15 cellular contexts compared by ENCODE assay signal in genomic region chr16:57017251-57017650, GRCh38. TPM values are rescaled to one million over a fixed set of nuclear protein-coding genes. Genes with fewer than 3 reads are reported as not detected.
DNase-seq lines count a peak whose midpoint lies in the region; ATAC-seq, FAIRE-seq and TF ChIP-seq lines count a peak whose summit lies in the region.
"Had no signal": no experiment of that assay in that cellular context is flagged by ENCODE, and none has a peak within 500 bp of the region (broad histone marks: within the 10 kb centered on the region; RNA-seq: fewer than 3 reads in every experiment).

No MANE protein-coding gene starts in this region.

- WGBS in A549 (ENCODE audit: missing lambda C conversion rate), result 59% methylated on average over 1 of the region's 1 CpG

- peak overlapping the region; percentile 91 for H3K27ac Mint-ChIP-seq in activated T-helper 1 cell treated with anti-CD3 and anti-CD28 coated beads, Interleukin-12 subunit alpha, Interleukin-12 subunit beta, Interleukin-2, Interleukin-4 antibody, amounts not matched to agents 30 ng/mL and 10 ng/mL and 1 ng/mL, durations not matched to agents 14 hours and 24 hours and 36 hours

- H3K4me3 ChIP-seq in A549 (no peak overlapping the region), fibroblast of pulmonary artery (replicated peaks; ENCODE audit: low read depth, low read length) (no peak overlapping the region)
- H3K4me3 ChIP-seq: heart right ventricle, left lung had no signal

- FAIRE-seq in A549 (lab: Jason Lieb, UNC), result no peak
- FAIRE-seq: GM12891 had no signal

- DNase-seq in A549 (ENCODE audit: low read depth in 1 of 2, low spot score in 1 of 2) (peak in 1 of 2 experiments; percentile 25), ELR (ENCODE audit: low read depth) (peak; percentile 87), fibroblast of pulmonary artery (ENCODE audit: low read depth) (peak; percentile 69), iPS-NIHi7 (ENCODE audit: extremely low spot score) (no peak), SK-N-DZ (ENCODE audit: low spot score) (no peak)
- DNase-seq in activated T-helper 1 cell treated with anti-CD3 and anti-CD28 coated beads, Interleukin-12 subunit alpha, Interleukin-12 subunit beta, Interleukin-2, Interleukin-4 antibody, amounts not matched to agents 30 ng/mL and 10 ng/mL and 1 ng/mL, durations not matched to agents 14 hours and 24 hours and 36 hours (ENCODE audit: low spot score), result no peak
- DNase-seq: DND-41; heart right ventricle; left lung; NCI-H2029; nephron progenitor cell; stimulated activated naive CD4-positive, alpha-beta T cell treated with Interleukin-2 at 50 U/mL for 16 hours had no signal

- no peak overlapping the region for H3K4me2 ChIP-seq in A549

- peak overlapping the region; percentile 41 for H3K4me3 Mint-ChIP-seq in activated T-helper 1 cell treated with anti-CD3 and anti-CD28 coated beads, Interleukin-12 subunit alpha, Interleukin-12 subunit beta, Interleukin-2, Interleukin-4 antibody, amounts not matched to agents 30 ng/mL and 10 ng/mL and 1 ng/mL, durations not matched to agents 14 hours and 24 hours and 36 hours
- H3K4me3 Mint-ChIP-seq: nephron progenitor cell had no signal

- H3K4me1 Mint-ChIP-seq in activated T-helper 1 cell treated with anti-CD3 and anti-CD28 coated beads, Interleukin-12 subunit alpha, Interleukin-12 subunit beta, Interleukin-2, Interleukin-4 antibody, amounts not matched to agents 30 ng/mL and 10 ng/mL and 1 ng/mL, durations not matched to agents 14 hours and 24 hours and 36 hours (ENCODE audit: low read depth), result peaks cover 75% of the 10 kb centered on the region
- H3K4me1 Mint-ChIP-seq: nephron progenitor cell had no signal

- no peaks in the 10 kb centered on the region for H3K9me3 Mint-ChIP-seq in activated T-helper 1 cell treated with anti-CD3 and anti-CD28 coated beads, Interleukin-12 subunit alpha, Interleukin-12 subunit beta, Interleukin-2, Interleukin-4 antibody, amounts not matched to agents 30 ng/mL and 10 ng/mL and 1 ng/mL, durations not matched to agents 14 hours and 24 hours and 36 hours
- H3K9me3 Mint-ChIP-seq: nephron progenitor cell had no signal

- H3K9me3 ChIP-seq in A549, result no peaks in the 10 kb centered on the region
- H3K9me3 ChIP-seq: left lung had no signal

- no peak for TF ChIP-seq POLR2A in A549 (IDR thresholded peaks at IDR 0.05; ENCODE audit: low read length)

- TF ChIP-seq EP300 in A549 (IDR thresholded peaks at IDR 0.05), result no peak

- no peak for TF ChIP-seq RAD21 in A549 (conservative IDR thresholded peaks at IDR 0.05 in 1 of 2, IDR thresholded peaks at IDR 0.05 in 1 of 2)

- intact Hi-C loops in activated T-helper 1 cell treated with anti-CD3 and anti-CD28 coated beads, Interleukin-12 subunit alpha, Interleukin-12 subunit beta, Interleukin-2, Interleukin-4 antibody, amounts not matched to agents 30 ng/mL and 10 ng/mL and 1 ng/mL, durations not matched to agents 14 hours and 24 hours and 36 hours (cut with micrococcal nuclease), result no loop called here

- no peaks in the 10 kb centered on the region for H3K4me1 ChIP-seq in A549

- POLR2A ChIA-PET in A549 (lab: Yijun Ruan, JAX), result no interaction called here

- ATAC-seq in A549, result no peak
- no peak for ATAC-seq in GM18498 (IDR thresholded peaks at IDR 0.05; ENCODE audit: unreplicated experiment)
- no peak for ATAC-seq in HG03469 (IDR thresholded peaks at IDR 0.05; ENCODE audit: unreplicated experiment)
- ATAC-seq: left lung had no signal

- no peaks in the 10 kb centered on the region for H3K27me3 Mint-ChIP-seq in activated T-helper 1 cell treated with anti-CD3 and anti-CD28 coated beads, Interleukin-12 subunit alpha, Interleukin-12 subunit beta, Interleukin-2, Interleukin-4 antibody, amounts not matched to agents 30 ng/mL and 10 ng/mL and 1 ng/mL, durations not matched to agents 14 hours and 24 hours and 36 hours (ENCODE audit: insufficient read depth)

- CTCF ChIA-PET in A549 (lab: Yijun Ruan, JAX), result interaction anchor here (0.7 kb wide), 1 partner anchor 36 kb away, joined by 3 read pairs; no protein-coding TSS in a partner anchor

- H3K27ac ChIP-seq in A549, result no peak overlapping the region

- TF ChIP-seq CTCF in A549 (IDR thresholded peaks at IDR 0.05) (no peak), fibroblast of pulmonary artery (IDR thresholded peaks at IDR 0.05; ENCODE audit: low read length, missing control alignments) (no peak)

- H3K36me3 Mint-ChIP-seq in activated T-helper 1 cell treated with anti-CD3 and anti-CD28 coated beads, Interleukin-12 subunit alpha, Interleukin-12 subunit beta, Interleukin-2, Interleukin-4 antibody, amounts not matched to agents 30 ng/mL and 10 ng/mL and 1 ng/mL, durations not matched to agents 14 hours and 24 hours and 36 hours (ENCODE audit: low read depth), result peaks cover 59% of the 10 kb centered on the region

TF ChIP-seq in A549, 52 proteins besides CTCF, POLR2A, EP300 and RAD21:
- TF ChIP-seq ATOH8 (CRISPR knock-in tag; IDR thresholded peaks at IDR 0.05; ENCODE audit: low read depth) (no peak), ESRRA (IDR thresholded peaks at IDR 0.05; ENCODE audit: borderline replicate concordance, low read length) (peak; percentile 50; the same call in 1 of the 2 replicates)
TF ChIP-seq in A549: peak in this region for 1.

RNA-seq across cellular contexts. Expression of gene NLRC5, which starts 27.9 kb away (rescaled TPM):
- polyA plus RNA-seq in A549 (2011; rRNA removed), result 2.5 and 2.6 TPM in 2 replicates
- 2.0 and 2.9 TPM in 2 replicates for polyA plus RNA-seq in A549 (2012; cell fraction: cytosol; rRNA removed)
- 12.0 and 12.8 TPM in 2 replicates for polyA plus RNA-seq in A549 (2012; cell fraction: nucleus; rRNA removed)
- polyA plus RNA-seq in A549 (2017; fragmentation: RNase III; extraction: RNeasy Plus Mini Kit Qiagen cat#74134 plus additional on column Dnase treatment), result 3.4 to 3.6 TPM (median 3.5 TPM) in 3 replicates
- 8.2 and 9.3 TPM in 2 replicates for polyA minus RNA-seq in A549 (2011; rRNA and poly(A)+ RNA removed)
- total RNA-seq in activated T-helper 1 cell treated with anti-CD3 and anti-CD28 coated beads, Interleukin-12 subunit alpha, Interleukin-12 subunit beta, Interleukin-2, Interleukin-4 antibody, amounts not matched to agents 30 ng/mL and 10 ng/mL and 1 ng/mL, durations not matched to agents 14 hours and 24 hours and 36 hours, result 164 and 175 TPM in 2 replicates
- polyA plus RNA-seq in SK-N-DZ (2014; cell fraction: cytosol; rRNA removed), result not detected in 2 replicates
- polyA plus RNA-seq in SK-N-DZ (2014; cell fraction: nucleus; rRNA removed), result 1.1 TPM in 1 of 2 replicates, not detected in the other

RNA-seq across cellular contexts. Expression of gene CETP, which starts 55.5 kb away (rescaled TPM):
- not detected in 2 replicates for polyA plus RNA-seq in A549 (2011; rRNA removed)
- polyA plus RNA-seq in A549 (2012; cell fraction: cytosol; rRNA removed), result not detected in 2 replicates
- not detected in 2 replicates for polyA plus RNA-seq in A549 (2012; cell fraction: nucleus; rRNA removed)
- not detected in 3 replicates for polyA plus RNA-seq in A549 (2017; fragmentation: RNase III; extraction: RNeasy Plus Mini Kit Qiagen cat#74134 plus additional on column Dnase treatment)
- not detected in 2 replicates for polyA minus RNA-seq in A549 (2011; rRNA and poly(A)+ RNA removed)
- total RNA-seq in activated T-helper 1 cell treated with anti-CD3 and anti-CD28 coated beads, Interleukin-12 subunit alpha, Interleukin-12 subunit beta, Interleukin-2, Interleukin-4 antibody, amounts not matched to agents 30 ng/mL and 10 ng/mL and 1 ng/mL, durations not matched to agents 14 hours and 24 hours and 36 hours, result 0.23 and 0.24 TPM in 2 replicates
- polyA plus RNA-seq in SK-N-DZ (2014; cell fraction: cytosol; rRNA removed), result 0.48 TPM in 1 of 2 replicates, not detected in the other
- polyA plus RNA-seq in SK-N-DZ (2014; cell fraction: nucleus; rRNA removed), result not detected in 2 replicates

Comparison
In these comparisons a context has a peak if more than half of its experiments do, and no peak if none do; other contexts are left out.
1. DNase-seq: peak in ELR (single experiment) and fibroblast of pulmonary artery (single experiment); none in activated T-helper 1 cell treated with anti-CD3 and anti-CD28 coated beads, Interleukin-12 subunit alpha, Interleukin-12 subunit beta, Interleukin-2, Interleukin-4 antibody, amounts not matched to agents 30 ng/mL and 10 ng/mL and 1 ng/mL, durations not matched to agents 14 hours and 24 hours and 36 hours (single experiment), iPS-NIHi7 (single experiment) and SK-N-DZ (single experiment).